In genomic region chr20:53597085-53597482, GRCh38 we compare ENCODE assay signal across 11 cellular contexts. TPM values are rescaled to one million over a fixed set of nuclear protein-coding genes. Genes with fewer than 3 reads are reported as not detected.
DNase-seq lines count a peak whose midpoint lies in the region; ATAC-seq, FAIRE-seq and TF ChIP-seq lines count a peak whose summit lies in the region.
"Had no signal": no experiment of that assay in that cellular context is flagged by ENCODE, and none has a peak within 500 bp of the region (broad histone marks: within the 10 kb centered on the region; RNA-seq: fewer than 3 reads in every experiment).

No MANE protein-coding gene starts in this region.

- DNase-seq in RWPE2 (ENCODE audit: low spot score) (no peak), endothelial cell of umbilical vein (ENCODE audit: low read depth, low spot score) (no peak), HPDE6-E6E7 (ENCODE audit: extremely low spot score) (no peak)
- DNase-seq: central memory CD4-positive, alpha-beta T cell; NCI-H1436 treated with DMSO at 0.1 percent for 48 hours; T-helper 9 cell had no signal

- ATAC-seq in RWPE2 (ENCODE audit: low read depth) (no peak), GM19397 (IDR thresholded peaks at IDR 0.05; ENCODE audit: unreplicated experiment) (no peak), HG02840 (IDR thresholded peaks at IDR 0.05; ENCODE audit: low FRiP score, unreplicated experiment) (no peak), HG02885 (IDR thresholded peaks at IDR 0.05; ENCODE audit: poor library complexity, unreplicated experiment) (no peak)

- H3K4me1 ChIP-seq in ES-I3 (ENCODE audit: insufficient read depth, low read length): peaks cover 29% of the 10 kb centered on the region
- peaks cover 31% of the 10 kb centered on the region for H3K4me1 ChIP-seq in RWPE2 (ENCODE audit: insufficient read depth, poor library complexity, severe bottlenecking)
- peaks cover 23% of the 10 kb centered on the region for H3K4me1 ChIP-seq in endothelial cell of umbilical vein (ENCODE audit: control insufficient read depth, extremely low read depth, insufficient read depth, low read length)
- H3K4me1 ChIP-seq in parathyroid adenoma: peaks cover 23% of the 10 kb centered on the region

- TF ChIP-seq POLR2A in endothelial cell of umbilical vein (IDR thresholded peaks at IDR 0.05; ENCODE audit: low read depth, low read length): no peak

- H3K9me3 ChIP-seq in ES-I3 (ENCODE audit: control insufficient read depth, insufficient read depth, low read length) (no peaks in the 10 kb centered on the region), RWPE2 (ENCODE audit: severe bottlenecking) (no peaks in the 10 kb centered on the region), endothelial cell of umbilical vein (replicated peaks; ENCODE audit: control insufficient read depth, insufficient read depth, low read length) (no peaks in the 10 kb centered on the region), parathyroid adenoma (ENCODE audit: control insufficient read depth, low read length) (no peaks in the 10 kb centered on the region)

- no peaks in the 10 kb centered on the region for H3K9me1 ChIP-seq in endothelial cell of umbilical vein (replicated peaks; ENCODE audit: control insufficient read depth, extremely low read depth, insufficient read depth, low read length)

- no peak for TF ChIP-seq CTCF in RWPE2 (IDR thresholded peaks at IDR 0.05; ENCODE audit: poor library complexity, severe bottlenecking)
- no peak for TF ChIP-seq CTCF in endothelial cell of umbilical vein (IDR thresholded peaks at IDR 0.05; ENCODE audit: extremely low read depth in 1 of 2, insufficient read depth in 1 of 2, low read depth in 1 of 2, low read length in 2 of 2)
- no peak for TF ChIP-seq CTCF in parathyroid adenoma (IDR thresholded peaks at IDR 0.05)

- POLR2A ChIA-PET in endothelial cell of umbilical vein (lab: Charles Lee): interaction anchor here (0.7 kb wide), 1 partner anchor 305 kb away, joined by 5 read pairs; no protein-coding TSS in a partner anchor

- H3K79me2 ChIP-seq in endothelial cell of umbilical vein (ENCODE audit: control insufficient read depth, insufficient read depth, low read length): peaks cover 12% of the 10 kb centered on the region
- peaks cover 6% of the 10 kb centered on the region for H3K79me2 ChIP-seq in parathyroid adenoma

- FAIRE-seq in endothelial cell of umbilical vein (lab: Jason Lieb, UNC): peak; percentile 44

- CTCF ChIA-PET in endothelial cell of umbilical vein (lab: Charles Lee): interaction anchor here (0.9 kb wide), 1 partner anchor 319 kb away, joined by 4 read pairs; no protein-coding TSS in a partner anchor

- H3K9ac ChIP-seq in ES-I3 (ENCODE audit: low read depth, low read length) (peak overlapping the region; percentile 34), endothelial cell of umbilical vein (replicated peaks; ENCODE audit: extremely low read depth, insufficient read depth, low read length) (no peak overlapping the region), parathyroid adenoma (peak overlapping the region; percentile 0)

- dilution Hi-C loops in endothelial cell of umbilical vein (cut with MboI; ENCODE audit: extremely low pct_ligation_motif_present, low sequenced_read_pairs): loop anchor here (25.0 kb wide), 1 partner anchor 340 kb away; no protein-coding TSS in a partner anchor

- H3K4me3 ChIP-seq in RWPE2 (ENCODE audit: severe bottlenecking) (peak overlapping the region; percentile 7), endothelial cell of umbilical vein (replicated peaks in 1 of 3; ENCODE audit: insufficient read depth in 1 of 3, low read depth in 1 of 3, low read length in 3 of 3) (no peak overlapping the region), parathyroid adenoma (ENCODE audit: low read depth, low read length) (peak overlapping the region; percentile 48)

- H3K27ac ChIP-seq in RWPE2 (ENCODE audit: poor library complexity, severe bottlenecking) (peak overlapping the region; percentile 91), endothelial cell of umbilical vein (ENCODE audit: insufficient read depth, low read depth, low read length) (no peak overlapping the region), parathyroid adenoma (peak overlapping the region; percentile 93)

- no peaks in the 10 kb centered on the region for H4K20me1 ChIP-seq in endothelial cell of umbilical vein (replicated peaks; ENCODE audit: control insufficient read depth, extremely low read depth, insufficient read depth, low read length)

- H3K27me3 ChIP-seq in RWPE2 (ENCODE audit: insufficient read depth, poor library complexity, severe bottlenecking) (no peaks in the 10 kb centered on the region), endothelial cell of umbilical vein (ENCODE audit: control insufficient read depth in 2 of 2, insufficient read depth in 2 of 2, low read length in 2 of 2) (no peaks in the 10 kb centered on the region), parathyroid adenoma (ENCODE audit: control insufficient read depth, insufficient read depth, low read length) (no peaks in the 10 kb centered on the region)

- intact Hi-C loops in endothelial cell of umbilical vein (cut with micrococcal nuclease): loop anchor here (1.0 kb wide), 1 partner anchor 9 kb away; no protein-coding TSS in a partner anchor

- H2AFZ ChIP-seq in endothelial cell of umbilical vein (ENCODE audit: low read depth, low read length): no peak overlapping the region
- H2AFZ ChIP-seq in parathyroid adenoma: no peak overlapping the region

- no peak overlapping the region for H3K4me2 ChIP-seq in endothelial cell of umbilical vein (ENCODE audit: insufficient read depth, low read length)
- peak overlapping the region; percentile 74 for H3K4me2 ChIP-seq in parathyroid adenoma (ENCODE audit: low read length)

- H3K36me3 ChIP-seq in ES-I3 (ENCODE audit: insufficient read depth, low read length): no peaks in the 10 kb centered on the region
- no peaks in the 10 kb centered on the region for H3K36me3 ChIP-seq in RWPE2 (ENCODE audit: low read depth)
- no peaks in the 10 kb centered on the region for H3K36me3 ChIP-seq in endothelial cell of umbilical vein (ENCODE audit: control insufficient read depth in 2 of 2, extremely low read depth in 1 of 2, insufficient read depth in 2 of 2, low read length in 2 of 2)
- no peaks in the 10 kb centered on the region for H3K36me3 ChIP-seq in parathyroid adenoma (ENCODE audit: control insufficient read depth, insufficient read depth, low read length)

- no TSS peak for BruUV-seq in endothelial cell of umbilical vein (replicated peaks; lab: Mats Ljungman, UMichigan)

TF ChIP-seq in endothelial cell of umbilical vein, 7 proteins besides CTCF, POLR2A, EP300 and RAD21:
- TF ChIP-seq MAX (IDR thresholded peaks at IDR 0.05; ENCODE audit: insufficient read depth, insufficient read length) (no peak), JUN (IDR thresholded peaks at IDR 0.05; ENCODE audit: borderline replicate concordance, insufficient read depth, insufficient read length, low read depth) (no peak), MYC (IDR thresholded peaks at IDR 0.05; ENCODE audit: low read depth, low read length) (no peak), GATA2 (IDR thresholded peaks at IDR 0.05; ENCODE audit: insufficient read depth, insufficient read length, low read depth, low read length) (no peak), FOS (IDR thresholded peaks at IDR 0.05; ENCODE audit: borderline replicate concordance, insufficient read depth, low read length) (no peak), POLR2AphosphoS5 (IDR thresholded peaks at IDR 0.05; ENCODE audit: insufficient read depth, low read depth, low read length) (no peak), EZH2 (IDR thresholded peaks at IDR 0.05; ENCODE audit: borderline replicate concordance, low read depth, low read length, severe bottlenecking) (no peak)

RNA-seq across cellular contexts. Expression of gene ZNF217, which starts 3.4 kb away (rescaled TPM):
- total RNA-seq in endothelial cell of umbilical vein: 31.7 and 32.1 TPM in 2 replicates
- polyA plus RNA-seq in endothelial cell of umbilical vein: 3.7 and 5.8 TPM in 2 replicates
- 5.3 and 5.5 TPM in 2 replicates for polyA plus RNA-seq in endothelial cell of umbilical vein (2011; cell fraction: cytosol; rRNA removed)
- polyA plus RNA-seq in endothelial cell of umbilical vein (2011; cell fraction: nucleus; rRNA removed): 11.8 and 13.8 TPM in 2 replicates
- 15.4 and 17.4 TPM in 2 replicates for polyA plus RNA-seq in endothelial cell of umbilical vein (2012)
- polyA minus RNA-seq in endothelial cell of umbilical vein: 24.0 and 24.4 TPM in 2 replicates
- 8.3 TPM for polyA minus RNA-seq in endothelial cell of umbilical vein (2011; cell fraction: cytosol; rRNA and poly(A)+ RNA removed)
- polyA minus RNA-seq in endothelial cell of umbilical vein (2011; cell fraction: nucleus; rRNA and poly(A)+ RNA removed): 15.6 and 23.5 TPM in 2 replicates

Comparison
In these comparisons a context has a peak if more than half of its experiments do, and no peak if none do; other contexts are left out.
1. H3K4me3 ChIP-seq: peak in RWPE2 (single experiment) and parathyroid adenoma (single experiment); none in endothelial cell of umbilical vein (0 of 3).